16 cellular contexts compared by ENCODE assay signal in the genomic region with DNA sequence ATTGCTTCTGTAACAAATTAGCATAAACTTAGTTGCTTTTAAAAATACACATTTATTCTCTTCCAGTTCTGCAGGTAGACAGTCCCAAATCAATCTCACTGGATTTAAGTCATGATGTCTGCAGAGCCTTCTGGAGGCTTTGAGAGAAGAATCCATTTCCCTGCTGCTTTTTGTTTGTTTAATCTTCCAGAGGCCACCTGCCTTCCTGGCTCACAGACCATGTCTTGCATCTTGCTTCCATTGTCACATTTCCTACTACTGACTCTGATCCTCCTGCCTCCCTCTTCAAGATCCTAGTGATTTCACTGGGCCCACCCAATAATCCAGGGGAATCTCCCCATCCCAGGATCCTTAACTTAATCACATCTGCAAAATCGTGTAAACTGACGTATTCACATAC.
DNase-seq lines count a peak whose midpoint lies in the region; ATAC-seq and TF ChIP-seq lines count a peak whose summit lies in the region.
"Had no signal": no experiment of that assay in that cellular context is flagged by ENCODE, and none has a peak within 500 bp of the region (broad histone marks: within the 10 kb centered on the region; RNA-seq: fewer than 3 reads in every experiment).

No MANE protein-coding gene starts in this region.

- H3K9me3 Mint-ChIP-seq in MCF 10A (ENCODE audit: unreplicated experiment) = no peaks in the 10 kb centered on the region
- H3K9me3 Mint-ChIP-seq: CD8-positive, alpha-beta T cell had no signal

- POLR2A ChIA-PET in MCF 10A (lab: Yijun Ruan, JAX) = no interaction called here

- no peaks in the 10 kb centered on the region for H3K4me1 ChIP-seq in right cardiac atrium (ENCODE audit: control insufficient read depth, insufficient read depth, low read length)
- H3K4me1 ChIP-seq: HAP-1 had no signal

- H3K27ac ChIP-seq in right cardiac atrium (ENCODE audit: low read length) = no peak overlapping the region
- H3K27ac ChIP-seq: 22Rv1 had no signal

- no peak for TF ChIP-seq CTCF in MCF 10A (IDR thresholded peaks at IDR 0.05; ENCODE audit: unreplicated experiment)

- CTCF ChIA-PET in MCF 10A (lab: Yijun Ruan, JAX) = interaction anchor here (1.8 kb wide), 1 partner anchor 781 kb away, joined by 6 read pairs; no protein-coding TSS in a partner anchor

- H3K4me3 Mint-ChIP-seq in MCF 10A (ENCODE audit: unreplicated experiment) = no peak overlapping the region
- H3K4me3 Mint-ChIP-seq: CD8-positive, alpha-beta T cell; IgD-negative memory B cell had no signal

- no peaks in the 10 kb centered on the region for H3K27me3 ChIP-seq in right cardiac atrium (ENCODE audit: control insufficient read depth, insufficient read depth)

- H3K27me3 Mint-ChIP-seq in MCF 10A (ENCODE audit: insufficient read depth, unreplicated experiment) = peaks cover 82% of the 10 kb centered on the region

- peak; percentile 11 for DNase-seq in DMS53 (lab: John Stamatoyannopoulos, UW)
- DNase-seq in DMS53 treated with DMSO at 0.1 percent for 48 hours (lab: John Stamatoyannopoulos, UW; ENCODE audit: unreplicated experiment) = no peak
- DNase-seq in NCI-H146 treated with DMSO at 0.1 percent for 48 hours (lab: John Stamatoyannopoulos, UW; ENCODE audit: unreplicated experiment) = peak; percentile 91
- DNase-seq in NCI-H69 (lab: John Stamatoyannopoulos, UW) = peak; percentile 94
- DNase-seq in cerebellar cortex (ENCODE audit: low spot score) = peak; percentile 81
- DNase-seq in stimulated activated naive CD8-positive, alpha-beta T cell treated with anti-CD3 and anti-CD28 coated beads, Interleukin-15, Interleukin-2, amounts not matched to agents 100 U/mL and 50 U/mL, for 24 hours = no peak
- DNase-seq in right cardiac atrium = no peak
- DNase-seq in MCF 10A (ENCODE audit: unreplicated experiment) = no peak
- DNase-seq: CD8-positive, alpha-beta T cell; DMS 273 treated with DMSO at 0.1 percent for 48 hours; Right ventricle myocardium superior had no signal

- no peak overlapping the region for H3K4me3 ChIP-seq in right cardiac atrium (ENCODE audit: low read length)
- H3K4me3 ChIP-seq: GM12878, HAP-1 had no signal

- peaks cover 7% of the 10 kb centered on the region for H3K4me1 Mint-ChIP-seq in MCF 10A (ENCODE audit: insufficient read depth, unreplicated experiment)

- H3K27ac Mint-ChIP-seq in MCF 10A (ENCODE audit: low read depth, unreplicated experiment) = no peak overlapping the region
- H3K27ac Mint-ChIP-seq: CD8-positive, alpha-beta T cell; IgD-negative memory B cell had no signal

- H3K9me3 ChIP-seq in right cardiac atrium (ENCODE audit: control insufficient read depth, low read length) = no peaks in the 10 kb centered on the region
- H3K9me3 ChIP-seq: HAP-1 had no signal

- intact Hi-C loops in right cardiac atrium (cut with DNase I) (no loop called here), MCF 10A (cut with micrococcal nuclease) (no loop called here)

- 51% methylated on average over 2 of the region's 2 CpGs for WGBS in right cardiac atrium

- ATAC-seq in stimulated activated naive CD8-positive, alpha-beta T cell treated with anti-CD3 and anti-CD28 coated beads, Interleukin-15, Interleukin-2, amounts not matched to agents 100 U/mL and 50 U/mL, for 24 hours = no peak
- no peak for ATAC-seq in right cardiac atrium
- ATAC-seq: CD8-positive, alpha-beta T cell; Panc1 had no signal

- peaks cover 6% of the 10 kb centered on the region for H3K36me3 Mint-ChIP-seq in MCF 10A (ENCODE audit: insufficient read depth, unreplicated experiment)
- H3K36me3 Mint-ChIP-seq: CD8-positive, alpha-beta T cell; IgD-negative memory B cell had no signal

- no TSS peak for BruUV-seq in MCF 10A (replicated peaks; lab: Mats Ljungman, UMichigan)

Comparison
In these comparisons a context has a peak if more than half of its experiments do, and no peak if none do; other contexts are left out.
1. DNase-seq: peak in DMS53 (single experiment), NCI-H146 treated with DMSO at 0.1 percent for 48 hours (single experiment), NCI-H69 (single experiment) and cerebellar cortex (single experiment); none in DMS53 treated with DMSO at 0.1 percent for 48 hours (single experiment), stimulated activated naive CD8-positive, alpha-beta T cell treated with anti-CD3 and anti-CD28 coated beads, Interleukin-15, Interleukin-2, amounts not matched to agents 100 U/mL and 50 U/mL, for 24 hours (single experiment), right cardiac atrium (0 of 3) and MCF 10A (single experiment).